ENCODE assay signal across 23 cellular contexts in the genomic region with DNA sequence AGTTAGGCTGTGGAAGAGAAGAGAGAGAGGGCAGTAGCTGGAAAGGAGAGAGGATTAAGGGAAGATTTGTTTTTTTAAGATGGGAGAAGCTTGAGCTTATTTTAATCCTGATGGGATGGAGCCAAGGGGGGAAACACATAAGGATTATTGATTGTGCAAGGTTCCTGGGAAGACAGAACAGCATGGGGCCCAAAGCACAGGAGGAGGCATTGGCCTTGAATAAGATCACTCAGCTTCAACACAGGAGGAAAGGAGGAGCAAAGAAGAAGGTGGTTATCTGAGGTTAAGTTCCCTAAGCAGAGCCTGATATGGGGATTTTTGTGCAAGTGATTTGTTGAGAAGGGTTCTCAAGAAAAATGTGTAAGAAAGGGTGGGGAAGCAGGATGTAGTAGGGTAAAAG.
"Had no signal": no experiment of that assay in that cellular context is flagged by ENCODE, and none has a peak within 500 bp of the region (broad histone marks: within the 10 kb centered on the region; RNA-seq: fewer than 3 reads in every experiment).

No MANE protein-coding gene starts in this region.

- H3K27me3 ChIP-seq: esophagus squamous epithelium, neutrophil, right lobe of liver, stomach, transverse colon had no signal

- H3K27ac Mint-ChIP-seq: naive B cell; nephron; stimulated activated naive B cell treated with anti-CD40 and anti-IgM and Interleukin-4, amounts not matched to agents 10 μg/mL and 1 μg/mL and 100 μg/mL, for 72 hours had no signal

- ATAC-seq: gastroesophageal sphincter; left colon; left ventricle myocardium superior; psoas muscle; right lobe of liver; stimulated activated naive B cell treated with anti-CD40 and anti-IgM and Interleukin-4, amounts not matched to agents 10 μg/mL and 1 μg/mL and 100 μg/mL, for 72 hours had no signal

- H3K4me1 ChIP-seq: esophagus squamous epithelium, gastroesophageal sphincter, psoas muscle, right lobe of liver, stomach, transverse colon had no signal

- H3K4me1 Mint-ChIP-seq: naive B cell; nephron; stimulated activated naive B cell treated with anti-CD40 and anti-IgM and Interleukin-4, amounts not matched to agents 10 μg/mL and 1 μg/mL and 100 μg/mL, for 72 hours had no signal

- H3K4me3 Mint-ChIP-seq: naive B cell; nephron; stimulated activated naive B cell treated with anti-CD40 and anti-IgM and Interleukin-4, amounts not matched to agents 10 μg/mL and 1 μg/mL and 100 μg/mL, for 72 hours had no signal

- DNase-seq: cortex of kidney; effector memory CD4-positive, alpha-beta T cell; esophagus squamous epithelium; foreskin fibroblast; left colon; left ventricle myocardium superior; mesenchymal stem cell; naive B cell; psoas muscle; retina; right lobe of liver; stimulated activated CD4-positive, alpha-beta T cell treated with anti-CD3 and anti-CD28 coated beads, Interleukin-1b, Interleukin-23, amount 100 ng/mL, for 48 hours; stimulated activated CD4-positive, alpha-beta T cell treated with anti-CD3 and anti-CD28 coated beads, Interleukin-4, amount 100 ng/mL, for 4 hours; stimulated activated naive B cell treated with anti-CD40 and anti-IgM and Interleukin-4, amounts not matched to agents 10 μg/mL and 1 μg/mL and 100 μg/mL, for 72 hours; stomach; substantia nigra; transverse colon had no signal

- H3K27ac ChIP-seq: epithelial cell of prostate, esophagus squamous epithelium, gastroesophageal sphincter, neutrophil, psoas muscle, right lobe of liver, stomach, thoracic aorta, transverse colon had no signal

- H3K36me3 Mint-ChIP-seq: naive B cell; stimulated activated naive B cell treated with anti-CD40 and anti-IgM and Interleukin-4, amounts not matched to agents 10 μg/mL and 1 μg/mL and 100 μg/mL, for 72 hours had no signal

- H3K9me3 ChIP-seq: esophagus squamous epithelium, neutrophil, right lobe of liver, thoracic aorta, transverse colon had no signal

- H3K4me3 ChIP-seq: esophagus squamous epithelium, gastroesophageal sphincter, lung, psoas muscle, right lobe of liver, stomach, thoracic aorta, transverse colon had no signal

- H3K36me3 ChIP-seq: esophagus squamous epithelium, gastroesophageal sphincter, neutrophil, right lobe of liver, stomach, thoracic aorta, transverse colon had no signal
